Comparison of ENCODE assay signal across 10 cellular contexts in genomic region chr5:150122158-150122510, GRCh38. TPM values are rescaled to one million over a fixed set of nuclear protein-coding genes. Genes with fewer than 3 reads are reported as not detected.
A peak's percentile ranks its signal among the peaks of the same experiment; 100 is the strongest.
DNase-seq lines count a peak whose midpoint lies in the region; ATAC-seq and TF ChIP-seq lines count a peak whose summit lies in the region.
"Had no signal": no experiment of that assay in that cellular context is flagged by ENCODE, and none has a peak within 500 bp of the region (broad histone marks: within the 10 kb centered on the region; RNA-seq: fewer than 3 reads in every experiment).

No MANE protein-coding gene starts in this region.

- no peak overlapping the region for H3K4me2 ChIP-seq in PC-9

- H3K27me3 ChIP-seq in PC-9 (ENCODE audit: insufficient read depth, low read depth), result no peaks in the 10 kb centered on the region

- intact Hi-C loops in activated CD4-positive, alpha-beta T cell treated with anti-CD3 and anti-CD28 coated beads for 36 hours (cut with DNase I, micrococcal nuclease), result loop anchor here in 1 of 2 experiments (5.0 kb wide), 1 partner anchor 120 kb away; the partner anchor contains the start of genes HMGXB3 and TIGD6
- intact Hi-C loops in PC-9 (cut with micrococcal nuclease; ENCODE audit: unreplicated experiment), result loop anchor here (1.0 kb wide), 2 partner anchors 121 to 285 kb away; no protein-coding TSS in a partner anchor

- no peaks in the 10 kb centered on the region for H3K79me2 ChIP-seq in PC-9 (ENCODE audit: low read depth)

- H3K4me1 ChIP-seq in PC-9 (replicated peaks; ENCODE audit: insufficient read depth), result peaks cover 7% of the 10 kb centered on the region

- POLR2A ChIA-PET in activated CD4-positive, alpha-beta T cell treated with anti-CD3 and anti-CD28 coated beads for 36 hours (lab: Charles Lee), result no interaction called here
- POLR2A ChIA-PET in PC-9 (lab: Charles Lee; ENCODE audit: unreplicated experiment), result interaction anchor here (0.6 kb wide), 1 partner anchor 60 kb away, joined by 4 read pairs; no protein-coding TSS in a partner anchor

- H3K4me1 Mint-ChIP-seq in activated CD4-positive, alpha-beta T cell treated with anti-CD3 and anti-CD28 coated beads for 36 hours, result no peaks in the 10 kb centered on the region
- H3K4me1 Mint-ChIP-seq: naive B cell had no signal

- no TSS peak for BruUV-seq in PC-9 (replicated peaks; lab: Mats Ljungman, UMichigan)

- no peaks in the 10 kb centered on the region for H3K9me3 ChIP-seq in PC-9 (ENCODE audit: insufficient read depth, low read depth)

- no peak overlapping the region for H3K27ac Mint-ChIP-seq in activated CD4-positive, alpha-beta T cell treated with anti-CD3 and anti-CD28 coated beads for 36 hours
- H3K27ac Mint-ChIP-seq: CD8-positive, alpha-beta memory T cell had no signal

- no peaks in the 10 kb centered on the region for H3K9me2 ChIP-seq in PC-9 (ENCODE audit: insufficient read depth)

- DNase-seq in activated CD4-positive, alpha-beta T cell treated with anti-CD3 and anti-CD28 coated beads for 36 hours, result peak; percentile 68
- no peak for DNase-seq in activated CD4-positive, alpha-beta T cell treated with anti-CD3 and anti-CD28 coated beads for 1 hour
- DNase-seq in PC-9 (peak in 1 of 2 experiments; percentile 57), fibroblast of pulmonary artery (ENCODE audit: low read depth) (no peak), OCI-M2 (lab: John Stamatoyannopoulos, UW; ENCODE audit: unreplicated experiment) (no peak)
- DNase-seq: naive B cell had no signal

- no peaks in the 10 kb centered on the region for H4K20me1 ChIP-seq in PC-9 (ENCODE audit: insufficient read depth)

- H3K27me3 Mint-ChIP-seq in activated CD4-positive, alpha-beta T cell treated with anti-CD3 and anti-CD28 coated beads for 36 hours, result no peaks in the 10 kb centered on the region
- H3K27me3 Mint-ChIP-seq: naive B cell had no signal

- H2AFZ ChIP-seq in PC-9, result no peak overlapping the region

- H3K9me3 Mint-ChIP-seq in activated CD4-positive, alpha-beta T cell treated with anti-CD3 and anti-CD28 coated beads for 36 hours (ENCODE audit: low read depth), result no peaks in the 10 kb centered on the region
- H3K9me3 Mint-ChIP-seq: CD8-positive, alpha-beta memory T cell; naive B cell had no signal

- ATAC-seq in activated CD4-positive, alpha-beta T cell treated with anti-CD3 and anti-CD28 coated beads for 36 hours, result peak; percentile 93
- ATAC-seq in HG02610 (IDR thresholded peaks at IDR 0.05; ENCODE audit: unreplicated experiment) (peak; percentile 56), GM18907 (IDR thresholded peaks at IDR 0.05; ENCODE audit: unreplicated experiment) (no peak), HG03457 (IDR thresholded peaks at IDR 0.05; ENCODE audit: unreplicated experiment) (no peak)

- no peaks in the 10 kb centered on the region for H3K36me3 ChIP-seq in PC-9 (ENCODE audit: low read depth)

- no peaks in the 10 kb centered on the region for H3F3A ChIP-seq in PC-9 (ENCODE audit: insufficient read depth, low read depth)

- H3K4me3 ChIP-seq in PC-9, result no peak overlapping the region
- H3K4me3 ChIP-seq in fibroblast of pulmonary artery (replicated peaks; ENCODE audit: low read depth, low read length), result no peak overlapping the region

- TF ChIP-seq CTCF in PC-9 (conservative IDR thresholded peaks at IDR 0.05), result peak; percentile 68
- TF ChIP-seq CTCF in fibroblast of pulmonary artery (IDR thresholded peaks at IDR 0.05; ENCODE audit: low read length, missing control alignments), result peak; percentile 18

- H3K27ac ChIP-seq in PC-9, result no peak overlapping the region

- no peak overlapping the region for H3K4me3 Mint-ChIP-seq in activated CD4-positive, alpha-beta T cell treated with anti-CD3 and anti-CD28 coated beads for 36 hours
- H3K4me3 Mint-ChIP-seq: naive B cell had no signal

- CTCF ChIA-PET in activated CD4-positive, alpha-beta T cell treated with anti-CD3 and anti-CD28 coated beads for 36 hours (lab: Charles Lee), result interaction anchor here (0.7 to 1.4 kb wide), 4 partner anchors 9 to 290 kb away, joined by 3 to 4 read pairs (median 3); no protein-coding TSS in a partner anchor
- CTCF ChIA-PET in PC-9 (lab: Charles Lee), result interaction anchor here (0.5 to 1.0 kb wide), 6 partner anchors 11 to 593 kb away, joined by 3 read pairs; no protein-coding TSS in a partner anchor

- no peaks in the 10 kb centered on the region for H3K36me3 Mint-ChIP-seq in activated CD4-positive, alpha-beta T cell treated with anti-CD3 and anti-CD28 coated beads for 36 hours (ENCODE audit: low read depth)
- H3K36me3 Mint-ChIP-seq: CD8-positive, alpha-beta memory T cell; naive B cell had no signal

RNA-seq across cellular contexts. Expression of gene PDGFRB, which starts 33.5 kb away (rescaled TPM):
- not detected for total RNA-seq in activated CD4-positive, alpha-beta T cell treated with anti-CD3 and anti-CD28 coated beads for 36 hours
- total RNA-seq in PC-9 (2021), result 0.08 TPM in 1 of 2 replicates, not detected in the other

RNA-seq across cellular contexts. Expression of gene CSF1R, which starts 35.8 kb away (rescaled TPM):
- under 1 TPM; 0.41 to 0.76 TPM for total RNA-seq in activated CD4-positive, alpha-beta T cell treated with anti-CD3 and anti-CD28 coated beads for 36 hours
- 0.72 and 0.95 TPM in 2 replicates for total RNA-seq in PC-9 (2021)

RNA-seq across cellular contexts. Expression of gene CDX1, which starts 44.4 kb away (rescaled TPM):
- total RNA-seq in activated CD4-positive, alpha-beta T cell treated with anti-CD3 and anti-CD28 coated beads for 36 hours, result not detected
- not detected in 2 replicates for total RNA-seq in PC-9 (2021)
- total RNA-seq: CD8-positive, alpha-beta memory T cell had no signal

Comparison
In these comparisons a context has a peak if more than half of its experiments do, and no peak if none do; other contexts are left out.
1. ATAC-seq: peak in activated CD4-positive, alpha-beta T cell treated with anti-CD3 and anti-CD28 coated beads for 36 hours (single experiment) and HG02610 (single experiment); none in GM18907 (single experiment) and HG03457 (single experiment).